ENCODE assay signal across 8 cellular contexts in genomic region chr7:130070900-130071622, GRCh38. TPM values are rescaled to one million over a fixed set of nuclear protein-coding genes. Genes with fewer than 3 reads are reported as not detected.
DNase-seq lines count a peak whose midpoint lies in the region; ATAC-seq and TF ChIP-seq lines count a peak whose summit lies in the region.

No MANE protein-coding gene starts in this region.

- H3K4me3 Mint-ChIP-seq in activated B cell treated with CpG ODN at 0.5 μM for 24 hours = peak overlapping the region; percentile 93
- H3K4me3 Mint-ChIP-seq in glutamatergic neuron (ENCODE audit: unreplicated experiment) = peak overlapping the region; percentile 92

- ATAC-seq in GM18907 (IDR thresholded peaks at IDR 0.05; ENCODE audit: unreplicated experiment) = peak; percentile 6
- ATAC-seq in HG03103 (IDR thresholded peaks at IDR 0.05; ENCODE audit: low read depth, unreplicated experiment) = peak; percentile 4
- ATAC-seq in activated B cell treated with CpG ODN at 0.5 μM for 24 hours (ENCODE audit: low read depth) = no peak
- no peak for ATAC-seq in HG02623 (IDR thresholded peaks at IDR 0.05; ENCODE audit: unreplicated experiment)

- H3K27ac Mint-ChIP-seq in activated B cell treated with CpG ODN at 0.5 μM for 24 hours (peak overlapping the region; percentile 90), glutamatergic neuron (ENCODE audit: unreplicated experiment) (peak overlapping the region; percentile 0)

- peaks cover 17% of the 10 kb centered on the region for H3K36me3 Mint-ChIP-seq in activated B cell treated with CpG ODN at 0.5 μM for 24 hours (ENCODE audit: low read depth)
- H3K36me3 Mint-ChIP-seq in glutamatergic neuron (ENCODE audit: unreplicated experiment) = no peaks in the 10 kb centered on the region

- peaks cover 52% of the 10 kb centered on the region for H3K4me1 Mint-ChIP-seq in activated B cell treated with CpG ODN at 0.5 μM for 24 hours
- peaks cover 4% of the 10 kb centered on the region for H3K4me1 Mint-ChIP-seq in glutamatergic neuron (ENCODE audit: low read depth, unreplicated experiment)

- DNase-seq in activated B cell treated with CpG ODN at 0.5 μM for 24 hours (no peak), glutamatergic neuron (no peak), putamen (ENCODE audit: low spot score) (peak; percentile 18), iPS-NIHi11 (ENCODE audit: low spot score) (no peak), globus pallidus (ENCODE audit: low spot score) (no peak)

- TF ChIP-seq CTCF in activated B cell treated with CpG ODN at 0.5 μM for 24 hours (IDR thresholded peaks at IDR 0.05) (no peak), glutamatergic neuron (IDR thresholded peaks at IDR 0.05; ENCODE audit: partially characterized antibody, unreplicated experiment) (no peak)

- H3K9me3 Mint-ChIP-seq in activated B cell treated with CpG ODN at 0.5 μM for 24 hours = no peaks in the 10 kb centered on the region
- H3K9me3 Mint-ChIP-seq in glutamatergic neuron (ENCODE audit: unreplicated experiment) = peaks cover 6% of the 10 kb centered on the region

- CTCF ChIA-PET in activated B cell treated with CpG ODN at 0.5 μM for 24 hours (lab: Charles Lee) = interaction anchor here (0.7 to 5.8 kb wide), 8 partner anchors 9 to 761 kb away, joined by 3 to 78 read pairs (median 6); partner anchors contain the start of gene KLF14

- H3K27me3 Mint-ChIP-seq in activated B cell treated with CpG ODN at 0.5 μM for 24 hours (no peaks in the 10 kb centered on the region), glutamatergic neuron (ENCODE audit: unreplicated experiment) (peaks cover 3% of the 10 kb centered on the region)

- intact Hi-C loops in activated B cell treated with CpG ODN at 0.5 μM for 24 hours (cut with micrococcal nuclease) = loop anchor here (1.0 to 5.0 kb wide), 9 partner anchors 20 to 1256 kb away; partner anchors contain the start of genes CEP41, COPG2, MKLN1 and SMKR1

- POLR2A ChIA-PET in activated B cell treated with CpG ODN at 0.5 μM for 24 hours (lab: Charles Lee) = interaction anchor here (1.1 to 1.9 kb wide), 2 partner anchors 25 to 70 kb away, joined by 7 to 9 read pairs; no protein-coding TSS in a partner anchor

RNA-seq across cellular contexts. Expression of gene KLHDC10, which starts 0.7 kb away (rescaled TPM):
- 17.2 and 21.0 TPM in 2 replicates for total RNA-seq in activated B cell treated with CpG ODN at 0.5 μM for 24 hours
- 29.8 TPM for total RNA-seq in glutamatergic neuron (ENCODE audit: unreplicated experiment)

RNA-seq across cellular contexts. Expression of gene ZC3HC1, which starts 19.9 kb away (rescaled TPM):
- total RNA-seq in activated B cell treated with CpG ODN at 0.5 μM for 24 hours = 23.0 and 28.8 TPM in 2 replicates
- 30.1 TPM for total RNA-seq in glutamatergic neuron (ENCODE audit: unreplicated experiment)

Comparison
In these comparisons a context has a peak if more than half of its experiments do, and no peak if none do; other contexts are left out.
1. ATAC-seq: peak in GM18907 (single experiment) and HG03103 (single experiment); none in activated B cell treated with CpG ODN at 0.5 μM for 24 hours (single experiment) and HG02623 (single experiment).